ENCODE assay signal across 19 cellular contexts in the genomic region with DNA sequence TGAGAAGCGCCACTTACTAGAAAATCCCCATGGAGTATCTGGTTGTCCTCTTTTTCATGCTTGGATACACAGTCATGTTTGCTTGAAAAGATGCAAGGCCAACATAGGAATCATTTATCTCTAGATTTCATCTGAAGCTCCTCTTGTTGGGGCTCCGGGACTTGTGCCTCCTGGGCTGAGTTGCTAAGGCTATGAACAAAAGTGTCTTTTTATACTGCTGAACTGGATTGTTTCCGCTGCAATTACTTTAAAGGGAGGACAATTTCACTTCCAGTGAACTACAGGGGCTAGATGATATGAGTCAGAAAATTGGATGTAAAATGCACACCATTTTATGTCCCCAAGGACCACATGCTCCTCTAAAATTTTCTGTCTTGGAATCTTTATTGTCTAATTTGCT.
"Had no signal": no experiment of that assay in that cellular context is flagged by ENCODE, and none has a peak within 500 bp of the region (broad histone marks: within the 10 kb centered on the region; RNA-seq: fewer than 3 reads in every experiment).

No MANE protein-coding gene starts in this region.

- ATAC-seq: SK-N-SH treated with all-trans-retinoic acid at 6 μM for 48 hours had no signal

- H3K27ac ChIP-seq: RWPE1 had no signal

- DNase-seq: KBM-7, MV-4-11, NCI-H1048, NCI-H1105, NCI-H1417, NCI-H1436 treated with DMSO at 0.1 percent for 48 hours, NCI-H1694, NCI-H187 treated with DMSO at 0.1 percent for 48 hours, NCI-H2029 treated with DMSO at 0.1 percent for 48 hours, NCI-H2171, NCI-H226, NCI-H446, NCI-H510A, NCI-H524 treated with DMSO at 0.1 percent for 48 hours, NCI-H69, NCI-H774, SHP77 had no signal
